In the genomic region with DNA sequence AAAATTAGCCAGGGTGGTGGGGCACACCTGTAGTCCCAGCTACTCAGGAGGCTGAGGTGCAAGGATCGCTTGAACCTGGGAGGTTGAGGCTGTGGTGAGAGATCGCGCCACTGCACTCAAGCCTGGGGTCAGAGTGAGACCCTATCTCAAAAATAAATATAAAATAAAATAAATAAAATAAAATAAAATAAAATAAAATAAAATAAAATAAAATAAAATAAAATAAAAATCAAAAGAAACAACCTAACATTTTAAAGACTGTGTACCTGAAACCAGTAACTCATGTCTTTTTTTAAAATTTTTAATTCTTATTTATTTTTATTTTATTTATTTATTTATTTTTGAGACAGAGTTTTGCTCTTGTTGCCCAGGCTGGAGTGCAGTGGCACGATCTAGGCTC, we compare ENCODE assay signal across 1 cellular context. TPM values are rescaled to one million over a fixed set of nuclear protein-coding genes. Genes with fewer than 3 reads are reported as not detected.
"Had no signal": no experiment of that assay in that cellular context is flagged by ENCODE, and none has a peak within 500 bp of the region (broad histone marks: within the 10 kb centered on the region; RNA-seq: fewer than 3 reads in every experiment).

No MANE protein-coding gene starts in this region.

RNA-seq across cellular contexts. Expression of a gene that starts 7.7 kb away (rescaled TPM):
- total RNA-seq: lung microvascular endothelial cell had no signal
